In the genomic region with DNA sequence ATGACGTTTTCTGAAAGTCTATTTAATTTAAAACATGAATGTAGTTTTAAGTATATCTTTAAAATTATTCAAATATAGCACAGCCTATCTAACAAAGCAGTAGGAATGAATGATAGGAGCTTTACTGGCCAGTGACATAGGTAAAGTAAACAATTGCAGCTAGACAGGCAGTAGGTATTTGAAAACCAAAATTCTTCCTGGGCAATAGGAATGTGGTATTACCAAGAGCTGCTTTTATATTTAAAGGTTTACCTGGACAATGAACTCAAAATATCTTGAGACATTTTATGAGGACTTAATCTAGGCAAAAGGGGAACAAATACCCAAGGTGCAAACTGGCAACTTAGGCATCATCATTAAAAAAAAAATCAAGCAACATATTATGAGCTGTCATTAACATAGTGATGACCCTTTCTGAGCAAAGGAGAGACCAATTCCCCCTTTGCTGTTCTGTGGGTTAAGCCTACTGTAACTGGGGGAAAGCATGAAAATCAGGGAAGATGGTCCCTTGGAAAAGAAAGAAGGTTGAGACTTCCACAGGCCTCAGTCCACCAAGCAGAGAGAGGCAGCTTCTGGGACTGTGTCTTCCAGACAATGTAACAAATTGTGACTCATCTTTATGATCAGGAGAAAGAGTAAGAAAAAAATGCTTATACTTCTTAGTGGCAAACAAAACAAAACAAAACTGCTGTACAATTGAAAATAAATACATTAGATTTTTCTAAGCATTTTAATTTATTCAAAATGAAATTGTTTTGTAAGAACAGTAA, we compare ENCODE assay signal across 20 cellular contexts. TPM values are rescaled to one million over a fixed set of nuclear protein-coding genes. Genes with fewer than 3 reads are reported as not detected.
DNase-seq lines count a peak whose midpoint lies in the region; ATAC-seq, FAIRE-seq and TF ChIP-seq lines count a peak whose summit lies in the region.
"Had no signal": no experiment of that assay in that cellular context is flagged by ENCODE, and none has a peak within 500 bp of the region (broad histone marks: within the 10 kb centered on the region; RNA-seq: fewer than 3 reads in every experiment).

No MANE protein-coding gene starts in this region.

- H2BK15ac ChIP-seq in mesenchymal stem cell (ENCODE audit: low read depth, poor library complexity, severe bottlenecking) = no peak overlapping the region

- H3K18ac ChIP-seq in mesenchymal stem cell (ENCODE audit: low read depth in 1 of 2, low read length in 2 of 2) = no peak overlapping the region

- no peaks in the 10 kb centered on the region for H3K9me3 ChIP-seq in GM23248 (ENCODE audit: low read depth)
- H3K9me3 ChIP-seq in endothelial cell of umbilical vein (replicated peaks; ENCODE audit: control insufficient read depth, insufficient read depth, low read length) = no peaks in the 10 kb centered on the region
- H3K9me3 ChIP-seq in mesenchymal stem cell (ENCODE audit: control insufficient read depth, low read length) = no peaks in the 10 kb centered on the region
- H3K9me3 ChIP-seq in SJCRH30 (replicated peaks) = no peaks in the 10 kb centered on the region

- no peak overlapping the region for H3K4ac ChIP-seq in mesenchymal stem cell (ENCODE audit: low read depth in 1 of 2, low read length in 2 of 2)

- CTCF ChIA-PET in endothelial cell of umbilical vein (lab: Charles Lee) = interaction anchor here (0.8 to 1.4 kb wide), 3 partner anchors 10 to 164 kb away, joined by 3 to 7 read pairs (median 5); no protein-coding TSS in a partner anchor

- no peak for FAIRE-seq in endothelial cell of umbilical vein (lab: Jason Lieb, UNC)
- FAIRE-seq: GM12891, GM18507 had no signal

- no peak overlapping the region for H3K14ac ChIP-seq in mesenchymal stem cell (ENCODE audit: low read length in 2 of 2)

- H3K79me2 ChIP-seq in GM23248 (ENCODE audit: insufficient read depth) (no peaks in the 10 kb centered on the region), endothelial cell of umbilical vein (ENCODE audit: control insufficient read depth, insufficient read depth, low read length) (no peaks in the 10 kb centered on the region)

- no peak overlapping the region for H2AK5ac ChIP-seq in mesenchymal stem cell (ENCODE audit: low read length, severe bottlenecking)

- no peak overlapping the region for H2BK12ac ChIP-seq in mesenchymal stem cell (ENCODE audit: low read length in 2 of 2)

- H2AFZ ChIP-seq in GM23248 (no peak overlapping the region), endothelial cell of umbilical vein (ENCODE audit: low read depth, low read length) (no peak overlapping the region), mesenchymal stem cell (ENCODE audit: low read depth, low read length) (no peak overlapping the region)
- H2AFZ ChIP-seq: GM23338 had no signal

- H3K27me3 ChIP-seq in GM23248 (replicated peaks; ENCODE audit: insufficient read depth) = peaks cover 24% of the 10 kb centered on the region
- peaks cover 31 to 40% of the 10 kb centered on the region in 2 experiments for H3K27me3 ChIP-seq in endothelial cell of umbilical vein (ENCODE audit: control insufficient read depth in 2 of 2, insufficient read depth in 2 of 2, low read length in 2 of 2)
- H3K27me3 ChIP-seq in mesenchymal stem cell (ENCODE audit: control insufficient read depth in 1 of 2, insufficient read depth in 1 of 2, low read length in 2 of 2) = peaks cover 29 to 34% of the 10 kb centered on the region in 2 experiments
- H3K27me3 ChIP-seq in SJCRH30 = no peaks in the 10 kb centered on the region

- TF ChIP-seq POLR2A in endothelial cell of umbilical vein (IDR thresholded peaks at IDR 0.05; ENCODE audit: low read depth, low read length) = no peak

- H3K9ac ChIP-seq in GM23248 (no peak overlapping the region), endothelial cell of umbilical vein (replicated peaks; ENCODE audit: extremely low read depth, insufficient read depth, low read length) (no peak overlapping the region), mesenchymal stem cell (ENCODE audit: low read length) (no peak overlapping the region)

- BruUV-seq in endothelial cell of umbilical vein (replicated peaks; lab: Mats Ljungman, UMichigan) = no TSS peak

- H3K4me1 ChIP-seq in GM23248 (ENCODE audit: insufficient read depth) = no peaks in the 10 kb centered on the region
- peaks cover 16% of the 10 kb centered on the region for H3K4me1 ChIP-seq in endothelial cell of umbilical vein (ENCODE audit: control insufficient read depth, extremely low read depth, insufficient read depth, low read length)
- peaks cover 16% of the 10 kb centered on the region for H3K4me1 ChIP-seq in mesenchymal stem cell (ENCODE audit: control insufficient read depth, insufficient read depth, low read depth, low read length)
- H3K4me1 ChIP-seq in SJCRH30 = no peaks in the 10 kb centered on the region

- peaks cover 7% of the 10 kb centered on the region; the same call in 1 of the 2 replicates for H3F3A ChIP-seq in GM23248 (ENCODE audit: insufficient read depth)

- H3K9me1 ChIP-seq in endothelial cell of umbilical vein (replicated peaks; ENCODE audit: control insufficient read depth, extremely low read depth, insufficient read depth, low read length) = no peaks in the 10 kb centered on the region

- no peak overlapping the region for H2BK5ac ChIP-seq in mesenchymal stem cell (ENCODE audit: low read depth, low read length, poor library complexity, severe bottlenecking)

- H3K36me3 ChIP-seq in GM23248 (ENCODE audit: low read depth) = no peaks in the 10 kb centered on the region
- no peaks in the 10 kb centered on the region for H3K36me3 ChIP-seq in endothelial cell of umbilical vein (ENCODE audit: control insufficient read depth in 2 of 2, extremely low read depth in 1 of 2, insufficient read depth in 2 of 2, low read length in 2 of 2)
- no peaks in the 10 kb centered on the region for H3K36me3 ChIP-seq in mesenchymal stem cell (ENCODE audit: control insufficient read depth in 1 of 2, insufficient read depth in 2 of 2, low read depth in 1 of 2, low read length in 2 of 2)
- no peaks in the 10 kb centered on the region for H3K36me3 ChIP-seq in SJCRH30

- H4K20me1 ChIP-seq in GM23248 (ENCODE audit: insufficient read depth) (no peaks in the 10 kb centered on the region), endothelial cell of umbilical vein (replicated peaks; ENCODE audit: control insufficient read depth, extremely low read depth, insufficient read depth, low read length) (no peaks in the 10 kb centered on the region)

- no peaks in the 10 kb centered on the region for H3K9me2 ChIP-seq in GM23248 (ENCODE audit: insufficient read depth)

- H3K23ac ChIP-seq in mesenchymal stem cell (ENCODE audit: low read length in 2 of 2) = no peak overlapping the region

- no peak overlapping the region for H3K27ac ChIP-seq in GM23248
- no peak overlapping the region for H3K27ac ChIP-seq in endothelial cell of umbilical vein (ENCODE audit: insufficient read depth, low read depth, low read length)
- H3K27ac ChIP-seq in mesenchymal stem cell (ENCODE audit: low read length, poor library complexity, severe bottlenecking) = no peak overlapping the region
- no peak overlapping the region for H3K27ac ChIP-seq in SJCRH30

- TF ChIP-seq CTCF in endothelial cell of umbilical vein (IDR thresholded peaks at IDR 0.05; ENCODE audit: extremely low read depth in 1 of 2, insufficient read depth in 1 of 2, low read depth in 1 of 2, low read length in 2 of 2) = no peak

- dilution Hi-C loops in endothelial cell of umbilical vein (cut with MboI; ENCODE audit: extremely low pct_ligation_motif_present, low sequenced_read_pairs) = no loop called here

- intact Hi-C loops in endothelial cell of umbilical vein (cut with micrococcal nuclease) = loop anchor here (10.0 kb wide), 1 partner anchor 515 kb away; no protein-coding TSS in a partner anchor

- peak; percentile 48 for DNase-seq in GM23248
- DNase-seq in NCI-H526 treated with DMSO at 0.1 percent for 48 hours (lab: John Stamatoyannopoulos, UW) = peak; percentile 30
- no peak for DNase-seq in endothelial cell of umbilical vein (ENCODE audit: low read depth, low spot score)
- DNase-seq in mesenchymal stem cell = no peak
- no peak for DNase-seq in NCI-H2171 (lab: John Stamatoyannopoulos, UW)
- no peak for DNase-seq in SJCRH30
- DNase-seq: CD4-positive, alpha-beta memory T cell; GDM1; KG1; MM.1S; NCI-H1105; NCI-H1694; NCI-H226; NK-92 treated with Interleukin-12 subunit alpha and Interleukin-12 subunit beta, amount 100 ng/mL, for 24 hours; OCI-M1 had no signal

- no peak for ATAC-seq in GM21381 (IDR thresholded peaks at IDR 0.05; ENCODE audit: unreplicated experiment)
- ATAC-seq: GM23338 had no signal

- WGBS in GM23248 (ENCODE audit: low coverage in 1 of 2, low lambda C conversion rate in 2 of 2, missing lambda C conversion rate in 2 of 2), 2 experiments = 92 to 98% methylated on average over 1 of the region's 1 CpG
- no CpG with 5 or more reads among the region's 1 CpG for WGBS in mesenchymal stem cell

- H3K79me1 ChIP-seq in mesenchymal stem cell (replicated peaks; ENCODE audit: low read length, poor library complexity, severe bottlenecking) = peaks cover 1% of the 10 kb centered on the region

- no peak overlapping the region for H2BK120ac ChIP-seq in mesenchymal stem cell (ENCODE audit: low read depth, low read length)

- in situ Hi-C loops in GM23248 (cut with MboI) = no loop called here

- no peak overlapping the region for H3K4me3 ChIP-seq in GM23248
- no peak overlapping the region for H3K4me3 ChIP-seq in endothelial cell of umbilical vein (replicated peaks in 1 of 3; ENCODE audit: insufficient read depth in 1 of 3, low read depth in 1 of 3, low read length in 3 of 3)
- no peak overlapping the region for H3K4me3 ChIP-seq in mesenchymal stem cell (ENCODE audit: insufficient read depth in 1 of 2, low read depth in 1 of 2, low read length in 2 of 2)
- no peak overlapping the region for H3K4me3 ChIP-seq in SJCRH30
- H3K4me3 ChIP-seq: GM23338 had no signal

- H4K91ac ChIP-seq in mesenchymal stem cell (ENCODE audit: low read length) = no peak overlapping the region

- H4K8ac ChIP-seq in mesenchymal stem cell (ENCODE audit: low read length) = no peak overlapping the region

- H3K4me2 ChIP-seq in GM23248 (ENCODE audit: unreplicated experiment) = no peak overlapping the region
- no peak overlapping the region for H3K4me2 ChIP-seq in endothelial cell of umbilical vein (ENCODE audit: insufficient read depth, low read length)
- no peak overlapping the region for H3K4me2 ChIP-seq in mesenchymal stem cell (ENCODE audit: low read length, poor library complexity, severe bottlenecking)
- H3K4me2 ChIP-seq: GM23338 had no signal

- POLR2A ChIA-PET in endothelial cell of umbilical vein (lab: Charles Lee) = interaction anchor here (0.7 kb wide), 1 partner anchor 12 kb away, joined by 3 read pairs; no protein-coding TSS in a partner anchor

RNA-seq across cellular contexts. Expression of a gene that starts 12.9 kb away (rescaled TPM):
- 2.2 and 2.8 TPM in 2 replicates for total RNA-seq in GM23248 (2014; rRNA removed; shearing (Covaris generic))
- polyA plus RNA-seq in GM23248 (2016; fragmentation: Nextera tagmentation; extraction: Ambion mirVana) (0.68 and 0.98 TPM in 2 replicates), endothelial cell of umbilical vein (0.05 and 0.10 TPM in 2 replicates)
- total RNA-seq in endothelial cell of umbilical vein = not detected in 2 replicates
- polyA plus RNA-seq in endothelial cell of umbilical vein (2011; cell fraction: cytosol; rRNA removed) = 0.06 TPM in 1 of 2 replicates, not detected in the other
- 0.34 TPM in 1 of 2 replicates, not detected in the other for polyA plus RNA-seq in endothelial cell of umbilical vein (2011; cell fraction: nucleus; rRNA removed)
- polyA plus RNA-seq in endothelial cell of umbilical vein (2012) = not detected in 2 replicates
- polyA minus RNA-seq in endothelial cell of umbilical vein = 0.11 TPM in 1 of 2 replicates, not detected in the other
- 4.2 TPM for polyA minus RNA-seq in endothelial cell of umbilical vein (2011; cell fraction: cytosol; rRNA and poly(A)+ RNA removed)
- polyA minus RNA-seq in endothelial cell of umbilical vein (2011; cell fraction: nucleus; rRNA and poly(A)+ RNA removed) = not detected in 2 replicates
- 0.30 TPM for polyA plus RNA-seq in mesenchymal stem cell (2013, experiment 1 of 2)
- polyA plus RNA-seq in mesenchymal stem cell (2013, experiment 2 of 2) = 0.26 TPM
- total RNA-seq in SJCRH30 (2014; rRNA removed; shearing (Covaris generic)) = 3.0 and 4.3 TPM in 2 replicates
- total RNA-seq: CD4-positive, alpha-beta memory T cell; SK-MEL-5 had no signal
- polyA plus RNA-seq: CD4-positive, alpha-beta memory T cell had no signal

RNA-seq across cellular contexts. Expression of a gene that starts 38.2 kb away (rescaled TPM):
- total RNA-seq in GM23248 (2014; rRNA removed; shearing (Covaris generic)) = 77.4 and 94.8 TPM in 2 replicates
- polyA plus RNA-seq in GM23248 (2016; fragmentation: Nextera tagmentation; extraction: Ambion mirVana) = 141 and 147 TPM in 2 replicates
- total RNA-seq in endothelial cell of umbilical vein = 116 and 123 TPM in 2 replicates
- polyA plus RNA-seq in endothelial cell of umbilical vein = 75.8 and 102 TPM in 2 replicates
- 137 and 154 TPM in 2 replicates for polyA plus RNA-seq in endothelial cell of umbilical vein (2011; cell fraction: cytosol; rRNA removed)
- 85.8 and 105 TPM in 2 replicates for polyA plus RNA-seq in endothelial cell of umbilical vein (2011; cell fraction: nucleus; rRNA removed)
- 162 and 177 TPM in 2 replicates for polyA plus RNA-seq in endothelial cell of umbilical vein (2012)
- 93.1 and 110 TPM in 2 replicates for polyA minus RNA-seq in endothelial cell of umbilical vein
- polyA minus RNA-seq in endothelial cell of umbilical vein (2011; cell fraction: cytosol; rRNA and poly(A)+ RNA removed) = 143 TPM
- 45.3 and 59.5 TPM in 2 replicates for polyA minus RNA-seq in endothelial cell of umbilical vein (2011; cell fraction: nucleus; rRNA and poly(A)+ RNA removed)
- 77.6 TPM for polyA plus RNA-seq in mesenchymal stem cell (2013, experiment 1 of 2)
- 79.1 TPM for polyA plus RNA-seq in mesenchymal stem cell (2013, experiment 2 of 2)
- total RNA-seq in SJCRH30 (2014; rRNA removed; shearing (Covaris generic)) = 139 TPM in 2 replicates

Comparison
In these comparisons a context has a peak if more than half of its experiments do, and no peak if none do; other contexts are left out.
1. DNase-seq: peak in GM23248 (single experiment) and NCI-H526 treated with DMSO at 0.1 percent for 48 hours (single experiment); none in endothelial cell of umbilical vein (single experiment), mesenchymal stem cell (single experiment), NCI-H2171 (single experiment) and SJCRH30 (0 of 2).